26 cellular contexts compared by ENCODE assay signal in the genomic region with DNA sequence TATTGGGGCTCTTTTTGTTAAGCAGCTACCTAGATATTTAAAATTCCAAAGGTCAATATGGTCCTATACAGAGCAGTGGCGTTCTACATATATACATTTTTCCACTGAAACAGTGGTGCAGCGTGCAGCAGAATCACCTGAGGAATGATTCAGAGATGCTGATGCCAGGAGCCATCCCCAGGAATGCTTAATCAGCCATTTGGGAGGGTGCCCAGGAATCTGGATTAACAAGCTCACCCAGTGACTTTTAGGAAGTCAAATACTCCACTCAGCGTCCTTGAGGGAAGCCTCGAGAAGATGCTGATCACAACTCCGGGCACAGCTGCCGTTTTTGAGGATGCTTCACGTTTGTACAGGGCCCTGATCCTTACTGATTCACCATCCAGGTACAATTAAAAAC.
DNase-seq lines count a peak whose midpoint lies in the region; ATAC-seq and TF ChIP-seq lines count a peak whose summit lies in the region.
"Had no signal": no experiment of that assay in that cellular context is flagged by ENCODE, and none has a peak within 500 bp of the region (broad histone marks: within the 10 kb centered on the region; RNA-seq: fewer than 3 reads in every experiment).

No MANE protein-coding gene starts in this region.

- no peaks in the 10 kb centered on the region for H3K9me3 Mint-ChIP-seq in central memory CD8-positive, alpha-beta T cell
- H3K9me3 Mint-ChIP-seq in naive thymus-derived CD4-positive, alpha-beta T cell: no peaks in the 10 kb centered on the region
- no peaks in the 10 kb centered on the region for H3K9me3 Mint-ChIP-seq in activated naive CD8-positive, alpha-beta T cell treated with anti-CD3 and anti-CD28 coated beads, Interleukin-2, amount 50 U/mL, for 24 hours
- H3K9me3 Mint-ChIP-seq: activated naive CD4-positive, alpha-beta T cell treated with anti-CD3 and anti-CD28 coated beads for 36 hours; stimulated activated memory B cell treated with anti-CD40 and anti-IgM and Interleukin-4, amounts not matched to agents 10 μg/mL and 1 μg/mL and 100 μg/mL, for 72 hours had no signal

- H3K4me2 ChIP-seq in SK-N-SH: no peak overlapping the region

- POLR2A ChIA-PET in SK-N-SH (lab: Yijun Ruan, JAX): no interaction called here
- POLR2A ChIA-PET in naive thymus-derived CD4-positive, alpha-beta T cell (lab: Charles Lee): interaction anchor here (0.7 to 1.3 kb wide), 4 partner anchors 9 to 76 kb away, joined by 3 to 5 read pairs (median 3); no protein-coding TSS in a partner anchor

- H3K4me3 Mint-ChIP-seq in central memory CD8-positive, alpha-beta T cell: no peak overlapping the region
- no peak overlapping the region for H3K4me3 Mint-ChIP-seq in naive thymus-derived CD4-positive, alpha-beta T cell
- H3K4me3 Mint-ChIP-seq in activated naive CD8-positive, alpha-beta T cell treated with anti-CD3 and anti-CD28 coated beads, Interleukin-2, amount 50 U/mL, for 24 hours: no peak overlapping the region
- H3K4me3 Mint-ChIP-seq: activated naive CD4-positive, alpha-beta T cell treated with anti-CD3 and anti-CD28 coated beads for 36 hours; stimulated activated memory B cell treated with anti-CD40 and anti-IgM and Interleukin-4, amounts not matched to agents 10 μg/mL and 1 μg/mL and 100 μg/mL, for 72 hours had no signal

- CTCF ChIA-PET in SK-N-SH (lab: Yijun Ruan, JAX): interaction anchor here (0.9 to 2.3 kb wide), 8 partner anchors 8 to 111 kb away, joined by 3 to 7 read pairs (median 3); no protein-coding TSS in a partner anchor
- CTCF ChIA-PET in naive thymus-derived CD4-positive, alpha-beta T cell (lab: Charles Lee): no interaction called here

- H4K20me1 ChIP-seq in SK-N-SH (ENCODE audit: insufficient read depth): no peaks in the 10 kb centered on the region

- DNase-seq in SK-N-SH (no peak), NCI-H226 (peak; percentile 54)
- DNase-seq in central memory CD8-positive, alpha-beta T cell (ENCODE audit: low spot score in 2 of 2): no peak
- DNase-seq in naive thymus-derived CD4-positive, alpha-beta T cell: no peak
- DNase-seq in activated naive CD8-positive, alpha-beta T cell treated with anti-CD3 and anti-CD28 coated beads, Interleukin-2, amount 50 U/mL, for 24 hours: no peak
- DNase-seq: activated CD4-positive, alpha-beta T cell treated with anti-CD3 and anti-CD28 coated beads for 48 hours; activated naive CD4-positive, alpha-beta T cell treated with anti-CD3 and anti-CD28 coated beads for 36 hours; activated T-cell treated with anti-CD3 and anti-CD28 coated beads, Interleukin-2, amount 50 U/mL, for 48 hours; central memory CD4-positive, alpha-beta T cell; dermis blood vessel endothelial cell; GF-D8; HCEC 1CT; left colon; mesenchymal stem cell; NCI-H146; NCI-H510A treated with DMSO at 0.1 percent for 48 hours; occipital lobe; small intestine; stimulated activated CD4-positive, alpha-beta T cell treated with anti-CD3 and anti-CD28 coated beads, Interleukin-2, amount 100 ng/mL, for 48 hours; T-helper 2 cell had no signal

- no peak overlapping the region for H3K27ac ChIP-seq in SK-N-SH (ENCODE audit: low read depth in 2 of 2, low read length in 1 of 2)
- no peak overlapping the region for H3K27ac ChIP-seq in naive thymus-derived CD4-positive, alpha-beta T cell (ENCODE audit: low read depth, low read length)
- H3K27ac ChIP-seq: 22Rv1, VCaP had no signal

- H3K27ac Mint-ChIP-seq in central memory CD8-positive, alpha-beta T cell (ENCODE audit: low read depth): peak overlapping the region; percentile 64
- H3K27ac Mint-ChIP-seq in naive thymus-derived CD4-positive, alpha-beta T cell: peak overlapping the region in 6 of 9 donors; percentile 10 to 90 (median 62)
- H3K27ac Mint-ChIP-seq in activated naive CD8-positive, alpha-beta T cell treated with anti-CD3 and anti-CD28 coated beads, Interleukin-2, amount 50 U/mL, for 24 hours: no peak overlapping the region
- H3K27ac Mint-ChIP-seq: activated naive CD4-positive, alpha-beta T cell treated with anti-CD3 and anti-CD28 coated beads for 36 hours; stimulated activated memory B cell treated with anti-CD40 and anti-IgM and Interleukin-4, amounts not matched to agents 10 μg/mL and 1 μg/mL and 100 μg/mL, for 72 hours had no signal

- H3K4me3 ChIP-seq in SK-N-SH (ENCODE audit: low read depth in 2 of 2, low read length in 1 of 2): no peak overlapping the region
- H3K4me3 ChIP-seq in naive thymus-derived CD4-positive, alpha-beta T cell (ENCODE audit: low read length): no peak overlapping the region

- H3K4me1 ChIP-seq in SK-N-SH (ENCODE audit: control insufficient read depth in 1 of 2, insufficient read depth in 2 of 2, low read depth in 1 of 2, low read length in 1 of 2): peaks cover 0 to 21% of the 10 kb centered on the region in 2 experiments; a peak in 3 of 4 replicates
- H3K4me1 ChIP-seq in naive thymus-derived CD4-positive, alpha-beta T cell (ENCODE audit: control insufficient read depth in 2 of 2, insufficient read depth in 2 of 2, low read length in 2 of 2): peaks cover 32 to 54% of the 10 kb centered on the region in 2 donors

- 71% methylated on average over 7 of the region's 7 CpGs for WGBS in SK-N-SH (ENCODE audit: low lambda C conversion rate)

- peaks cover 9% of the 10 kb centered on the region for H3K36me3 Mint-ChIP-seq in central memory CD8-positive, alpha-beta T cell (ENCODE audit: insufficient read depth)
- peaks cover 0 to 40% (median 25%) of the 10 kb centered on the region in 5 donors for H3K36me3 Mint-ChIP-seq in naive thymus-derived CD4-positive, alpha-beta T cell
- H3K36me3 Mint-ChIP-seq in activated naive CD8-positive, alpha-beta T cell treated with anti-CD3 and anti-CD28 coated beads, Interleukin-2, amount 50 U/mL, for 24 hours (ENCODE audit: low read depth): peaks cover 13% of the 10 kb centered on the region

- no peak overlapping the region for H3K9ac ChIP-seq in SK-N-SH

- H3K27me3 Mint-ChIP-seq in central memory CD8-positive, alpha-beta T cell: no peaks in the 10 kb centered on the region
- H3K27me3 Mint-ChIP-seq in naive thymus-derived CD4-positive, alpha-beta T cell: no peaks in the 10 kb centered on the region
- no peaks in the 10 kb centered on the region for H3K27me3 Mint-ChIP-seq in activated naive CD8-positive, alpha-beta T cell treated with anti-CD3 and anti-CD28 coated beads, Interleukin-2, amount 50 U/mL, for 24 hours
- H3K27me3 Mint-ChIP-seq: stimulated activated memory B cell treated with anti-CD40 and anti-IgM and Interleukin-4, amounts not matched to agents 10 μg/mL and 1 μg/mL and 100 μg/mL, for 72 hours had no signal

- no peak overlapping the region for H2AFZ ChIP-seq in SK-N-SH (ENCODE audit: low read depth)

- TF ChIP-seq EP300 in SK-N-SH (IDR thresholded peaks at IDR 0.05; ENCODE audit: borderline replicate concordance in 1 of 2, low read depth in 1 of 2, low read length in 1 of 2): no peak

- no peaks in the 10 kb centered on the region for H3K27me3 ChIP-seq in SK-N-SH (ENCODE audit: insufficient read depth)
- H3K27me3 ChIP-seq in naive thymus-derived CD4-positive, alpha-beta T cell (ENCODE audit: control insufficient read depth in 2 of 2, insufficient read depth in 2 of 2, low read length in 2 of 2): no peaks in the 10 kb centered on the region

- no peaks in the 10 kb centered on the region for H3F3A ChIP-seq in SK-N-SH (replicated peaks; ENCODE audit: insufficient read depth)

- ATAC-seq in SK-N-SH treated with all-trans-retinoic acid at 6 μM for 48 hours (no peak), GM19351 (IDR thresholded peaks at IDR 0.05; ENCODE audit: unreplicated experiment) (no peak), HG03439 (IDR thresholded peaks at IDR 0.05; ENCODE audit: unreplicated experiment) (no peak)
- no peak for ATAC-seq in central memory CD8-positive, alpha-beta T cell (replicated peaks; ENCODE audit: extremely low read depth, poor library complexity, severe bottlenecking)
- no peak for ATAC-seq in naive thymus-derived CD4-positive, alpha-beta T cell
- ATAC-seq in activated naive CD8-positive, alpha-beta T cell treated with anti-CD3 and anti-CD28 coated beads, Interleukin-2, amount 50 U/mL, for 24 hours: no peak
- ATAC-seq: left colon; stimulated activated memory B cell treated with anti-CD40 and anti-IgM and Interleukin-4, amounts not matched to agents 10 μg/mL and 1 μg/mL and 100 μg/mL, for 72 hours had no signal

- H3K36me3 ChIP-seq in SK-N-SH (replicated peaks in 1 of 2; ENCODE audit: control insufficient read depth in 1 of 2, insufficient read depth in 2 of 2, low read length in 1 of 2): no peaks in the 10 kb centered on the region
- peaks cover 0 to 4% (median 0%) of the 10 kb centered on the region in 3 experiments for H3K36me3 ChIP-seq in naive thymus-derived CD4-positive, alpha-beta T cell (ENCODE audit: control insufficient read depth in 2 of 3, insufficient read depth in 3 of 3, low read length in 3 of 3)

- TF ChIP-seq CTCF in SK-N-SH (IDR thresholded peaks at IDR 0.05): no peak

- intact Hi-C loops in naive thymus-derived CD4-positive, alpha-beta T cell (cut with micrococcal nuclease): no loop called here

- peaks cover 53% of the 10 kb centered on the region for H3K4me1 Mint-ChIP-seq in central memory CD8-positive, alpha-beta T cell
- H3K4me1 Mint-ChIP-seq in naive thymus-derived CD4-positive, alpha-beta T cell: peaks cover 38 to 89% (median 78%) of the 10 kb centered on the region in 7 donors
- H3K4me1 Mint-ChIP-seq in activated naive CD8-positive, alpha-beta T cell treated with anti-CD3 and anti-CD28 coated beads, Interleukin-2, amount 50 U/mL, for 24 hours: peaks cover 98% of the 10 kb centered on the region

- no peak for TF ChIP-seq RAD21 in SK-N-SH (IDR thresholded peaks at IDR 0.05; ENCODE audit: low read length)

- H3K9me3 ChIP-seq in SK-N-SH: no peaks in the 10 kb centered on the region
- H3K9me3 ChIP-seq in naive thymus-derived CD4-positive, alpha-beta T cell (ENCODE audit: control insufficient read depth in 2 of 3, low read length in 3 of 3): no peaks in the 10 kb centered on the region

- no peaks in the 10 kb centered on the region for H3K9me2 ChIP-seq in SK-N-SH

- no peaks in the 10 kb centered on the region for H3K79me2 ChIP-seq in SK-N-SH (ENCODE audit: insufficient read depth)

TF ChIP-seq in SK-N-SH treated with all-trans-retinoic acid at 6 μM for 48 hours, 23 proteins besides CTCF, POLR2A, EP300 and RAD21:
- TF ChIP-seq ZFP3 (CRISPR knock-in tag; IDR thresholded peaks at IDR 0.05): 0 out of 2 replicates have a peak, but pooled peaks have one; percentile 57
- TF ChIP-seq RARB (CRISPR knock-in tag; IDR thresholded peaks at IDR 0.05): no peak

TF ChIP-seq in SK-N-SH, 30 proteins besides CTCF, POLR2A, EP300 and RAD21 (continues in another document):
- TF ChIP-seq SMC3 (IDR thresholded peaks at IDR 0.05; ENCODE audit: low read depth, low read length) (no peak), MEF2A (IDR thresholded peaks at IDR 0.05; ENCODE audit: borderline replicate concordance, low read depth) (no peak), SIN3A (IDR thresholded peaks at IDR 0.05; ENCODE audit: borderline replicate concordance, low read depth, low read length) (no peak), FOSL2 (IDR thresholded peaks at IDR 0.05; ENCODE audit: borderline replicate concordance, low read depth) (no peak), TCF12 (IDR thresholded peaks at IDR 0.05) (no peak), ELF1 (IDR thresholded peaks at IDR 0.05) (no peak)
- TF ChIP-seq, protein P1, sequence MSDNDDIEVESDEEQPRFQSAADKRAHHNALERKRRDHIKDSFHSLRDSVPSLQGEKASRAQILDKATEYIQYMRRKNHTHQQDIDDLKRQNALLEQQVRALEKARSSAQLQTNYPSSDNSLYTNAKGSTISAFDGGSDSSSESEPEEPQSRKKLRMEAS (IDR thresholded peaks at IDR 0.05; ENCODE audit: low read depth): no peak
